In genomic region chr17:59763861-59764260, GRCh38 we compare ENCODE assay signal across 13 cellular contexts.
A peak's percentile ranks its signal among the peaks of the same experiment; 100 is the strongest.
DNase-seq lines count a peak whose midpoint lies in the region; ATAC-seq and TF ChIP-seq lines count a peak whose summit lies in the region.
"Had no signal": no experiment of that assay in that cellular context is flagged by ENCODE, and none has a peak within 500 bp of the region (broad histone marks: within the 10 kb centered on the region; RNA-seq: fewer than 3 reads in every experiment).

No MANE protein-coding gene starts in this region.

- no peak for TF ChIP-seq CTCF in brain microvascular endothelial cell (IDR thresholded peaks at IDR 0.05; ENCODE audit: low read depth, low read length, missing control alignments)

- DNase-seq in GM03348 (ENCODE audit: low spot score) (peak; percentile 58), NCI-H2196 treated with DMSO at 0.1 percent for 48 hours (lab: John Stamatoyannopoulos, UW; ENCODE audit: unreplicated experiment) (peak; percentile 23), brain microvascular endothelial cell (peak; percentile 69), non-pigmented ciliary epithelial cell (ENCODE audit: low read depth) (peak; percentile 91), HK-2 (ENCODE audit: unreplicated experiment) (no peak), midbrain (lab: John Stamatoyannopoulos, UW) (no peak)
- DNase-seq: DND-41, erythroblast, left lung, NCI-H1048, WERI-Rb-1 had no signal

- H3K27me3 ChIP-seq in brain microvascular endothelial cell (replicated peaks), result no peaks in the 10 kb centered on the region
- H3K27me3 ChIP-seq: left lung had no signal

- no peak overlapping the region for H3K4me3 ChIP-seq in brain microvascular endothelial cell (ENCODE audit: low read depth, low read length)
- H3K4me3 ChIP-seq: left lung had no signal

- H3K36me3 ChIP-seq in brain microvascular endothelial cell (replicated peaks), result no peaks in the 10 kb centered on the region

- ATAC-seq in HG03108 (IDR thresholded peaks at IDR 0.05; ENCODE audit: unreplicated experiment) (no peak), GM21529 (IDR thresholded peaks at IDR 0.05; ENCODE audit: unreplicated experiment) (no peak)
- ATAC-seq: left lung had no signal

- H3K27ac ChIP-seq in brain microvascular endothelial cell, result peak overlapping the region; percentile 94
- H3K27ac ChIP-seq: WERI-Rb-1 had no signal

- in situ Hi-C loops in brain microvascular endothelial cell (cut with HindIII; ENCODE audit: low pct_ligation_motif_present, low sequenced_read_pairs), result no loop called here

Comparison
In these comparisons a context has a peak if more than half of its experiments do, and no peak if none do; other contexts are left out.
1. DNase-seq: peak in GM03348 (single experiment), NCI-H2196 treated with DMSO at 0.1 percent for 48 hours (single experiment), brain microvascular endothelial cell (single experiment) and non-pigmented ciliary epithelial cell (single experiment); none in HK-2 (single experiment) and midbrain (single experiment).